In the genomic region with DNA sequence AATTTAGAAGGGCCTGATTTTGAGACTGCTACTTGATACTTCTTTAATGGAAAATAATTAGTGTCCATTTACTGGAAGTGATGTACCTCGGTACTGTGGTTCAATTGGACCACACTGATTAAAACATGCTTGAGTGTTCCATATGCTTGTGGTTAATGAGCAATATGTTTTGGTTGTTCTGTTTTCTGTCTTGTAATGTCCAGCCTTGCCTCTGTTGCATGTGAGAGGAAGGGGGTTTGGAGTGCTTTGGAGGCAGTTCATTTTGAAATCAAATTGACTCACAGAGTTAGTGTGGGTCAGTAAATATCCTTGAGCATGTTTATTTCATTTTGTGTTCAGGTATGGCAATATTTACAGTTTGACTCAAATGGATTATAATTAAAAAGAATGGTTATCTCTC, we compare ENCODE assay signal across 22 cellular contexts.
DNase-seq lines count a peak whose midpoint lies in the region; ATAC-seq and TF ChIP-seq lines count a peak whose summit lies in the region.
"Had no signal": no experiment of that assay in that cellular context is flagged by ENCODE, and none has a peak within 500 bp of the region (broad histone marks: within the 10 kb centered on the region; RNA-seq: fewer than 3 reads in every experiment).

No MANE protein-coding gene starts in this region.

- H2BK5ac ChIP-seq in mesenchymal stem cell (ENCODE audit: low read depth, low read length, poor library complexity, severe bottlenecking) (no peak overlapping the region), mesendoderm (ENCODE audit: low read length) (no peak overlapping the region)

- H3K27me3 ChIP-seq in mesenchymal stem cell (ENCODE audit: control insufficient read depth in 1 of 2, insufficient read depth in 1 of 2, low read length in 2 of 2) (no peaks in the 10 kb centered on the region), mesendoderm (ENCODE audit: insufficient read depth, low read length, poor library complexity) (no peaks in the 10 kb centered on the region)
- H3K27me3 ChIP-seq: BLaER1 treated with 17β-estradiol and CSF1 and Interleukin-3, amounts not matched to agents 10 nM and 100 nM had no signal

- intact Hi-C loops in OCI-LY7 (cut with micrococcal nuclease; ENCODE audit: unreplicated experiment): no loop called here
- intact Hi-C loops in cardiac septum (cut with DNase I): no loop called here

- BruUV-seq in OCI-LY7 (replicated peaks; lab: Mats Ljungman, UMichigan): no TSS peak

- CTCF ChIA-PET in OCI-LY7 (lab: Charles Lee; ENCODE audit: unreplicated experiment): no interaction called here

- H3K4me2 ChIP-seq in OCI-LY7 (ENCODE audit: low read length) (peak overlapping the region; percentile 50), mesenchymal stem cell (ENCODE audit: low read length, poor library complexity, severe bottlenecking) (no peak overlapping the region), mesendoderm (ENCODE audit: low read length) (no peak overlapping the region)
- H3K4me2 ChIP-seq: PC-9 had no signal

- H3K9ac ChIP-seq in mesenchymal stem cell (ENCODE audit: low read length) (no peak overlapping the region), mesendoderm (ENCODE audit: low read length) (no peak overlapping the region)
- H3K9ac ChIP-seq: BLaER1 treated with 17β-estradiol and CSF1 and Interleukin-3, amounts not matched to agents 10 nM and 100 nM had no signal

- DNase-seq in DMS 273 (lab: John Stamatoyannopoulos, UW; ENCODE audit: unreplicated experiment) (peak; percentile 32), DMS 273 treated with DMSO at 0.1 percent for 48 hours (lab: John Stamatoyannopoulos, UW) (no peak), OCI-LY7 (ENCODE audit: low spot score) (no peak), mesenchymal stem cell (peak; percentile 82), cardiac septum (ENCODE audit: low spot score) (no peak), mesendoderm (no peak)
- DNase-seq: ACHN; Caco-2; CD4-positive, alpha-beta memory T cell; DMS153; EL; GF-D8; NCI-H1105 treated with DMSO at 0.1 percent for 48 hours; NCI-H2081; NCI-H526; PC-9; SHP77 had no signal

- no peaks in the 10 kb centered on the region for H3K79me2 ChIP-seq in OCI-LY7 (ENCODE audit: insufficient read depth, low read depth, low read length)
- no peaks in the 10 kb centered on the region for H3K79me2 ChIP-seq in mesendoderm (ENCODE audit: control insufficient read depth, insufficient read depth, low read length)

- 76% methylated on average over 1 of the region's 1 CpG for WGBS in mesenchymal stem cell
- no CpG with 5 or more reads among the region's 1 CpG for WGBS in mesendoderm (ENCODE audit: extremely low coverage, insufficient coverage, low lambda C conversion rate)

- H3K9me3 ChIP-seq in KOPT-K1 (ENCODE audit: insufficient read depth, low read length, poor library complexity, severe bottlenecking) (no peaks in the 10 kb centered on the region), OCI-LY7 (ENCODE audit: low read length) (peaks cover 5% of the 10 kb centered on the region; the same call in 1 of the 2 replicates), mesenchymal stem cell (ENCODE audit: control insufficient read depth, low read length) (no peaks in the 10 kb centered on the region)
- H3K9me3 ChIP-seq: BLaER1 treated with 17β-estradiol and CSF1 and Interleukin-3, amounts not matched to agents 10 nM and 100 nM; Caco-2 had no signal

- H3K18ac ChIP-seq in mesenchymal stem cell (ENCODE audit: low read depth in 1 of 2, low read length in 2 of 2) (no peak overlapping the region), mesendoderm (ENCODE audit: low read length) (no peak overlapping the region)

- H2AK5ac ChIP-seq in mesenchymal stem cell (ENCODE audit: low read length, severe bottlenecking) (no peak overlapping the region), mesendoderm (ENCODE audit: low read length) (no peak overlapping the region)

- POLR2A ChIA-PET in OCI-LY7 (lab: Charles Lee): no interaction called here

- H3K79me1 ChIP-seq in mesenchymal stem cell (replicated peaks; ENCODE audit: low read length, poor library complexity, severe bottlenecking) (no peaks in the 10 kb centered on the region), mesendoderm (ENCODE audit: low read length) (no peaks in the 10 kb centered on the region)

- no peak overlapping the region for H4K8ac ChIP-seq in mesenchymal stem cell (ENCODE audit: low read length)
- H4K8ac ChIP-seq in mesendoderm (ENCODE audit: low read depth, low read length): no peak overlapping the region

- H3K4me1 ChIP-seq in OCI-LY7 (ENCODE audit: insufficient read depth, low read length, poor library complexity, severe bottlenecking): peaks cover 53% of the 10 kb centered on the region
- peaks cover 4% of the 10 kb centered on the region for H3K4me1 ChIP-seq in mesenchymal stem cell (ENCODE audit: control insufficient read depth, insufficient read depth, low read depth, low read length)
- H3K4me1 ChIP-seq in mesendoderm (ENCODE audit: control insufficient read depth, low read depth, low read length): no peaks in the 10 kb centered on the region
- H3K4me1 ChIP-seq: Caco-2 had no signal

- H2AFZ ChIP-seq in OCI-LY7 (ENCODE audit: low read length): peak overlapping the region; percentile 56; the same call in 1 of the 2 replicates
- H2AFZ ChIP-seq in mesenchymal stem cell (ENCODE audit: low read depth, low read length): no peak overlapping the region
- H2AFZ ChIP-seq: PC-9 had no signal

- ATAC-seq in HG03097 (IDR thresholded peaks at IDR 0.05; ENCODE audit: low FRiP score, unreplicated experiment): no peak

- H3K4me3 ChIP-seq in OCI-LY7 (ENCODE audit: low read depth, low read length, poor library complexity, severe bottlenecking) (peak overlapping the region; percentile 36), mesenchymal stem cell (ENCODE audit: insufficient read depth in 1 of 2, low read depth in 1 of 2, low read length in 2 of 2) (no peak overlapping the region), mesendoderm (ENCODE audit: low read length) (no peak overlapping the region)
- H3K4me3 ChIP-seq: BLaER1 treated with 17β-estradiol and CSF1 and Interleukin-3, amounts not matched to agents 10 nM and 100 nM; PC-9; SK-N-MC had no signal

- H3K23ac ChIP-seq in mesenchymal stem cell (ENCODE audit: low read length in 2 of 2) (no peak overlapping the region), mesendoderm (ENCODE audit: low read length) (no peak overlapping the region)

- H4K5ac ChIP-seq in mesendoderm (ENCODE audit: low read length): no peak overlapping the region

- no peak overlapping the region for H2BK12ac ChIP-seq in mesenchymal stem cell (ENCODE audit: low read length in 2 of 2)

- H3K36me3 ChIP-seq in KOPT-K1 (ENCODE audit: insufficient read depth, low read length) (no peaks in the 10 kb centered on the region), OCI-LY7 (ENCODE audit: insufficient read depth, low read length) (no peaks in the 10 kb centered on the region), mesenchymal stem cell (ENCODE audit: control insufficient read depth in 1 of 2, insufficient read depth in 2 of 2, low read depth in 1 of 2, low read length in 2 of 2) (no peaks in the 10 kb centered on the region), mesendoderm (ENCODE audit: control insufficient read depth, insufficient read depth, low read length) (no peaks in the 10 kb centered on the region)
- H3K36me3 ChIP-seq: BLaER1 treated with 17β-estradiol and CSF1 and Interleukin-3, amounts not matched to agents 10 nM and 100 nM had no signal

- H3K4ac ChIP-seq in mesenchymal stem cell (ENCODE audit: low read depth in 1 of 2, low read length in 2 of 2): no peak overlapping the region
- no peak overlapping the region for H3K4ac ChIP-seq in mesendoderm (ENCODE audit: low read depth, low read length)

- no peak overlapping the region for H3K56ac ChIP-seq in mesendoderm (ENCODE audit: low read length)

- no peak for TF ChIP-seq CTCF in OCI-LY7 (conservative IDR thresholded peaks at IDR 0.05; ENCODE audit: low read length)

- no peak overlapping the region for H3K14ac ChIP-seq in mesenchymal stem cell (ENCODE audit: low read length in 2 of 2)

- H3K27ac ChIP-seq in KOPT-K1 (ENCODE audit: low read depth, low read length, poor library complexity, severe bottlenecking) (peak overlapping the region; percentile 19), OCI-LY7 (ENCODE audit: low read depth, low read length, poor library complexity, severe bottlenecking) (peak overlapping the region; percentile 86), mesenchymal stem cell (ENCODE audit: low read length, poor library complexity, severe bottlenecking) (no peak overlapping the region), mesendoderm (ENCODE audit: low read depth, low read length) (no peak overlapping the region)
- H3K27ac ChIP-seq: 22Rv1; BLaER1 treated with 17β-estradiol and CSF1 and Interleukin-3, amounts not matched to agents 10 nM and 100 nM; PC-9; SK-N-MC had no signal

- no peaks in the 10 kb centered on the region for H4K20me1 ChIP-seq in OCI-LY7 (ENCODE audit: insufficient read depth, low read length)
- H4K20me1 ChIP-seq: BLaER1 treated with 17β-estradiol and CSF1 and Interleukin-3, amounts not matched to agents 10 nM and 100 nM had no signal

- no peaks in the 10 kb centered on the region for H3K9me2 ChIP-seq in OCI-LY7 (ENCODE audit: insufficient read depth, low read length)

- H4K91ac ChIP-seq in mesenchymal stem cell (ENCODE audit: low read length): no peak overlapping the region

- H2BK120ac ChIP-seq in mesenchymal stem cell (ENCODE audit: low read depth, low read length): no peak overlapping the region
- H2BK120ac ChIP-seq in mesendoderm (ENCODE audit: low read depth, low read length): no peak overlapping the region

- H2BK15ac ChIP-seq in mesenchymal stem cell (ENCODE audit: low read depth, poor library complexity, severe bottlenecking): no peak overlapping the region
- H2BK15ac ChIP-seq in mesendoderm (replicated peaks; ENCODE audit: low read depth): no peak overlapping the region

Comparison
In these comparisons a context has a peak if more than half of its experiments do, and no peak if none do; other contexts are left out.
1. DNase-seq: peak in DMS 273 (single experiment) and mesenchymal stem cell (single experiment); none in DMS 273 treated with DMSO at 0.1 percent for 48 hours (single experiment), OCI-LY7 (single experiment), cardiac septum (single experiment) and mesendoderm (single experiment).
2. H3K27ac ChIP-seq: peak in KOPT-K1 (single experiment) and OCI-LY7 (single experiment); none in mesenchymal stem cell (single experiment) and mesendoderm (single experiment).